Comparison of ENCODE assay signal across 8 cellular contexts in the genomic region with DNA sequence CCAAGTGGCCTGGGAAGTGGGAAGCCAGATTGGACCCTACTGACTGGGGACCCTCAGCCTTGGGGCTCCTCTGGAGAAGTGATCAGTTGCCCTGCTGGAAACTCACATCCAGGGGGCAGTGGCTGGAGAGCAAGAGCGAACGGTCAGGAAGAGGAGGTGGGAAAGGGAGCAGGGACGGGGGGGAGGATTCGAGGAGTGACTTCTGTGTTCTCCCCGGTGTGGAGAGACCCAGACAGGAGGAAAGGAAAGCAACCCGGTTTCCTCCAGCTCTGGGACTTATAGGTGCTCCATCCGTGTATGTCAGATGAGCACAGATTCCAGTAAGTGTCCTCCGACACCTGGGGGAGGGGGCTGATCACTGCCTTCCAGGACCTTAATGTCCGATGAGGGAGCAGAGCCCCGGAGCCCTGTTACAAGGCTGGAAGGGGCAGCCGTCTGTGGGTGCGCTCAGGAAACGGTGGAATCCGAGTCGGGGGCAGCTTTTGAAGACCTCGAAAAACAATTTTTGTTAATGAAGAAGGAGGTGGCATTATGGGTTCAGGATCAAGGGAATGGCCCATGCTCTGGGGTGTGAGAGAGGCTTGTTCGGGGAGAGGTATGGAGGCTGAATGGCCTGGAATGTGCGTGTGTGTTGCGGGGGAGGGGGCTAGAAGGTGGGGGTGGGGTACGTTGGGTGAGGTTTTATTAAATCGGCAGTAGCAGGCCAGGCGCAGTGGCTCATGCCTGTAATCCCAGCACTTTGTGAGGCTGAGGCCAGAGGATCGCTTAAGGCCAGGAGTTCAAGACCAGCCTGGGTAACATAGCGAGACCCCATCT. TPM values are rescaled to one million over a fixed set of nuclear protein-coding genes. Genes with fewer than 3 reads are reported as not detected.
A peak's percentile ranks its signal among the peaks of the same experiment; 100 is the strongest.
DNase-seq lines count a peak whose midpoint lies in the region; ATAC-seq and TF ChIP-seq lines count a peak whose summit lies in the region.
"Had no signal": no experiment of that assay in that cellular context is flagged by ENCODE, and none has a peak within 500 bp of the region (broad histone marks: within the 10 kb centered on the region; RNA-seq: fewer than 3 reads in every experiment).

No MANE protein-coding gene starts in this region.

- H3K9me3 ChIP-seq in left ventricle myocardium inferior (replicated peaks), result no peaks in the 10 kb centered on the region
- no peaks in the 10 kb centered on the region for H3K9me3 ChIP-seq in sigmoid colon

- no peak for TF ChIP-seq EP300 in sigmoid colon (IDR thresholded peaks at IDR 0.05)

- DNase-seq in H7 (peak; percentile 90), activated B cell treated with CpG ODN at 0.5 μM for 24 hours (no peak), left ventricle myocardium inferior (no peak), sigmoid colon (no peak)
- DNase-seq: activated CD8-positive, alpha-beta memory T cell treated with anti-CD3 and anti-CD28 coated beads, Interleukin-2, amount 10 ng/mL, durations not matched to agents 7 days and 5 days had no signal

- no peak overlapping the region for H3K27ac Mint-ChIP-seq in activated B cell treated with CpG ODN at 0.5 μM for 24 hours
- H3K27ac Mint-ChIP-seq: activated CD8-positive, alpha-beta memory T cell treated with anti-CD3 and anti-CD28 coated beads, Interleukin-2, amount 10 ng/mL, durations not matched to agents 7 days and 5 days had no signal

- CTCF ChIA-PET in activated B cell treated with CpG ODN at 0.5 μM for 24 hours (lab: Charles Lee), result no interaction called here

- peaks cover 57% of the 10 kb centered on the region for H3K27me3 Mint-ChIP-seq in activated B cell treated with CpG ODN at 0.5 μM for 24 hours

- H3K27ac ChIP-seq in left ventricle myocardium inferior (replicated peaks), result peak overlapping the region; percentile 93
- H3K27ac ChIP-seq in sigmoid colon, result no peak overlapping the region

- intact Hi-C loops in activated B cell treated with CpG ODN at 0.5 μM for 24 hours (cut with micrococcal nuclease) (loop anchor here (5.0 kb wide), 1 partner anchor 48 kb away; no protein-coding TSS in a partner anchor), left ventricle myocardium inferior (cut with micrococcal nuclease) (no loop called here), sigmoid colon (cut with DNase I) (no loop called here)

- H3K36me3 Mint-ChIP-seq in activated B cell treated with CpG ODN at 0.5 μM for 24 hours (ENCODE audit: low read depth), result no peaks in the 10 kb centered on the region
- H3K36me3 Mint-ChIP-seq: activated CD8-positive, alpha-beta memory T cell treated with anti-CD3 and anti-CD28 coated beads, Interleukin-2, amount 10 ng/mL, durations not matched to agents 7 days and 5 days had no signal

- TF ChIP-seq CTCF in activated B cell treated with CpG ODN at 0.5 μM for 24 hours (IDR thresholded peaks at IDR 0.05), result no peak
- TF ChIP-seq CTCF in left ventricle myocardium inferior (IDR thresholded peaks at IDR 0.05; ENCODE audit: borderline replicate concordance), result peak; percentile 49
- no peak for TF ChIP-seq CTCF in sigmoid colon (IDR thresholded peaks at IDR 0.05)

- no peak for ATAC-seq in activated B cell treated with CpG ODN at 0.5 μM for 24 hours (ENCODE audit: low read depth)
- ATAC-seq in HG02970 (IDR thresholded peaks at IDR 0.05; ENCODE audit: low FRiP score, unreplicated experiment), result no peak
- ATAC-seq in HG02973 (IDR thresholded peaks at IDR 0.05; ENCODE audit: unreplicated experiment), result no peak
- ATAC-seq in GM21515 (IDR thresholded peaks at IDR 0.05; ENCODE audit: unreplicated experiment), result no peak

- POLR2A ChIA-PET in activated B cell treated with CpG ODN at 0.5 μM for 24 hours (lab: Charles Lee), result no interaction called here

- peaks cover 10% of the 10 kb centered on the region for H3K4me1 Mint-ChIP-seq in activated B cell treated with CpG ODN at 0.5 μM for 24 hours
- H3K4me1 Mint-ChIP-seq: activated CD8-positive, alpha-beta memory T cell treated with anti-CD3 and anti-CD28 coated beads, Interleukin-2, amount 10 ng/mL, durations not matched to agents 7 days and 5 days had no signal

- TF ChIP-seq POLR2A in sigmoid colon (IDR thresholded peaks at IDR 0.05), result no peak

- H3K4me1 ChIP-seq in left ventricle myocardium inferior (peaks cover 88% of the 10 kb centered on the region), sigmoid colon (peaks cover 0 to 26% (median 19%) of the 10 kb centered on the region in 4 donors)

- H3K27me3 ChIP-seq in H7 (ENCODE audit: control insufficient read depth, insufficient read depth, low read length) (peaks cover 51% of the 10 kb centered on the region), left ventricle myocardium inferior (ENCODE audit: low read depth) (peaks cover 31% of the 10 kb centered on the region), sigmoid colon (peaks cover 38 to 79% (median 58%) of the 10 kb centered on the region in 3 donors)

- H3K36me3 ChIP-seq in H7 (replicated peaks; ENCODE audit: control insufficient read depth, insufficient read depth, low read length) (no peaks in the 10 kb centered on the region), left ventricle myocardium inferior (no peaks in the 10 kb centered on the region), sigmoid colon (no peaks in the 10 kb centered on the region)

- H3K4me3 ChIP-seq in H7 (ENCODE audit: insufficient read depth, low read depth, low read length), result peak overlapping the region; percentile 60
- peak overlapping the region; percentile 79 for H3K4me3 ChIP-seq in left ventricle myocardium inferior
- H3K4me3 ChIP-seq in sigmoid colon, result peak overlapping the region in 3 of 4 donors; percentile 41 to 54 (median 50)

- H3K9me3 Mint-ChIP-seq in activated B cell treated with CpG ODN at 0.5 μM for 24 hours, result no peaks in the 10 kb centered on the region

- peak overlapping the region; percentile 74 for H3K4me3 Mint-ChIP-seq in activated B cell treated with CpG ODN at 0.5 μM for 24 hours
- H3K4me3 Mint-ChIP-seq: activated CD8-positive, alpha-beta memory T cell treated with anti-CD3 and anti-CD28 coated beads, Interleukin-2, amount 10 ng/mL, durations not matched to agents 7 days and 5 days had no signal

- WGBS in sigmoid colon, 2 donors, result 16 to 17% methylated on average over 24 of the region's 24 CpGs

RNA-seq across cellular contexts. Expression of a gene that starts 34.8 kb away (rescaled TPM):
- total RNA-seq in H7 (2014; rRNA removed; shearing (Covaris generic)), result 24.9 and 27.6 TPM in 2 replicates
- 1.8 and 2.0 TPM in 2 replicates for total RNA-seq in activated B cell treated with CpG ODN at 0.5 μM for 24 hours
- 763 TPM for total RNA-seq in left ventricle myocardium inferior
- 10 to 100 TPM in 3 of 4 donors, 1 to 10 TPM in 1; 6.4 to 21.0 (median 16.8) TPM for total RNA-seq in sigmoid colon
- polyA plus RNA-seq in sigmoid colon, result 10 to 100 TPM in 1 of 3 donors, 1 to 10 TPM in 2; 3.6 to 17.3 (median 9.4) TPM

RNA-seq across cellular contexts. Expression of a gene that starts 50.2 kb away (rescaled TPM):
- total RNA-seq in H7 (2014; rRNA removed; shearing (Covaris generic)), result 32.2 and 39.4 TPM in 2 replicates
- total RNA-seq in activated B cell treated with CpG ODN at 0.5 μM for 24 hours (25.6 and 31.1 TPM in 2 replicates), left ventricle myocardium inferior (16.8 TPM), sigmoid colon (10 to 100 TPM; 15.5 to 23.5 (median 19.9) TPM)
- 10 to 100 TPM in 1 of 3 donors, 1 to 10 TPM in 2; 3.6 to 11.6 (median 4.6) TPM for polyA plus RNA-seq in sigmoid colon

Comparison
In these comparisons a context has a peak if more than half of its experiments do, and no peak if none do; other contexts are left out.
1. RNA of a gene that starts 34.8 kb away (total RNA-seq): 763 TPM in left ventricle myocardium inferior (single experiment); 24.9 to 27.6 TPM in H7, 6.4 to 21.0 TPM in sigmoid colon and 1.8 to 2.0 TPM in activated B cell treated with CpG ODN at 0.5 μM for 24 hours; every median in the first group is over 10 times any median in the second.
2. Peak in every context shown above with its lines, with median percentiles within 50 percentile points of each other: H3K4me3 ChIP-seq.